ENCODE assay signal across 8 cellular contexts in the genomic region with DNA sequence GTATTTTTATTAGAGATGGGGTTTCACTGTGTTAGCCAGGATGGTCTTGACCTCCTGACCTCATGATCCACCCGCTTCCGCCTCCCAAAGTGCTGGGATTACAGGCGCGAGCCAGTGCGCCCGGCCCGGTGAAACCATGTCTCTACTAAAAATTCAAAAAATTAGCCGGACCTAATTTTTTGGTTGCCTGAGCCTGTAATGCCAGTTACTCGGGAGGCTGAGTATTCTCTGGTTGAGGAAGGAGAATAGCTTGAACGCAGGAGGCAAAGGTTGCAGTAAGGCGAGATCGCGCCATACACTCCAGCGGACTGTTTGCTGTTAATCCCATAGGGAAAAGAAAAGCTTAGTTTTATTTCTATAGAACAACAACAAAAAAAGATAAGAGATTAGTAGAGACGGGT. TPM values are rescaled to one million over a fixed set of nuclear protein-coding genes. Genes with fewer than 3 reads are reported as not detected.
DNase-seq lines count a peak whose midpoint lies in the region; ATAC-seq, FAIRE-seq and TF ChIP-seq lines count a peak whose summit lies in the region.

No MANE protein-coding gene starts in this region.

- ATAC-seq in HG03354 (IDR thresholded peaks at IDR 0.05; ENCODE audit: poor library complexity, severe bottlenecking, unreplicated experiment) (peak; percentile 8), HG02852 (IDR thresholded peaks at IDR 0.05; ENCODE audit: unreplicated experiment) (no peak), HG03571 (IDR thresholded peaks at IDR 0.05; ENCODE audit: unreplicated experiment) (no peak)

- DNase-seq in AG04449 (ENCODE audit: low read depth, low spot score), result no peak
- no peak for DNase-seq in bronchial epithelial cell (ENCODE audit: low read depth)
- DNase-seq in medulla oblongata (ENCODE audit: extremely low spot score), result no peak
- no peak for DNase-seq in GM19238 (ENCODE audit: insufficient read length, low spot score)

- TF ChIP-seq CTCF in AG04449 (IDR thresholded peaks at IDR 0.05; ENCODE audit: insufficient read depth, low read length, missing control alignments) (no peak), bronchial epithelial cell (IDR thresholded peaks at IDR 0.05; ENCODE audit: insufficient read depth, low read length, severe bottlenecking) (no peak)

- peaks cover 15% of the 10 kb centered on the region for H3K4me1 ChIP-seq in mononuclear cell (ENCODE audit: insufficient read depth, low read length)

- H3K27me3 ChIP-seq in bronchial epithelial cell (ENCODE audit: control insufficient read depth, insufficient read depth, low read length) (no peaks in the 10 kb centered on the region), mononuclear cell (ENCODE audit: insufficient read depth, low read length) (no peaks in the 10 kb centered on the region)

- H3K4me3 ChIP-seq in AG04449 (ENCODE audit: low read depth, low read length) (peak overlapping the region; percentile 48), bronchial epithelial cell (ENCODE audit: low read depth, low read length) (peak overlapping the region; percentile 36), mononuclear cell (ENCODE audit: low read length) (peak overlapping the region; percentile 17)

- FAIRE-seq in bronchial epithelial cell (lab: Jason Lieb, UNC), result no peak

- CTCF ChIA-PET in AG04449 (lab: Yijun Ruan, JAX), result interaction anchor here (0.8 to 1.1 kb wide), 3 partner anchors 11 to 74 kb away, joined by 3 to 4 read pairs (median 3); no protein-coding TSS in a partner anchor

- POLR2A ChIA-PET in AG04449 (lab: Yijun Ruan, JAX), result interaction anchor here (0.8 to 2.9 kb wide), 5 partner anchors 13 to 586 kb away, joined by 3 to 47 read pairs (median 4); no protein-coding TSS in a partner anchor

- no peaks in the 10 kb centered on the region for H3K9me3 ChIP-seq in mononuclear cell (ENCODE audit: low read depth, low read length)

- no peaks in the 10 kb centered on the region for H3K36me3 ChIP-seq in bronchial epithelial cell (ENCODE audit: control insufficient read depth, insufficient read depth, low read length)

RNA-seq across cellular contexts. Expression of a gene that starts 29.9 kb away (rescaled TPM):
- total RNA-seq in bronchial epithelial cell (not detected in 2 replicates), mononuclear cell (not detected)

RNA-seq across cellular contexts. Expression of a gene that starts 55.1 kb away (rescaled TPM):
- total RNA-seq in bronchial epithelial cell (9.0 and 913 TPM in 2 replicates), mononuclear cell (2,317 TPM)
